ENCODE assay signal across 9 cellular contexts in genomic region chr15:67080900-67081431, GRCh38. TPM values are rescaled to one million over a fixed set of nuclear protein-coding genes. Genes with fewer than 3 reads are reported as not detected.
DNase-seq lines count a peak whose midpoint lies in the region; ATAC-seq and TF ChIP-seq lines count a peak whose summit lies in the region.
"Had no signal": no experiment of that assay in that cellular context is flagged by ENCODE, and none has a peak within 500 bp of the region (broad histone marks: within the 10 kb centered on the region; RNA-seq: fewer than 3 reads in every experiment).

No MANE protein-coding gene starts in this region.

- H3K36me3 ChIP-seq in Panc1 (ENCODE audit: control insufficient read depth, insufficient read depth, low read length), result peaks cover 11% of the 10 kb centered on the region; the same call in 1 of the 2 replicates
- no peaks in the 10 kb centered on the region for H3K36me3 ChIP-seq in hepatocyte (replicated peaks; ENCODE audit: insufficient read depth, low read depth)

- no peak overlapping the region for H3K4me3 Mint-ChIP-seq in activated naive CD8-positive, alpha-beta T cell treated with anti-CD3 and anti-CD28 coated beads, Interleukin-2, amount 50 U/mL, for 24 hours

- WGBS in hepatocyte (ENCODE audit: low lambda C conversion rate, missing lambda C conversion rate), result 82% methylated on average over 10 of the region's 10 CpGs

- H3K4me2 ChIP-seq in hepatocyte, result peak overlapping the region; percentile 43

- H3K27me3 ChIP-seq in Panc1 (ENCODE audit: control insufficient read depth, insufficient read depth, low read length), result no peaks in the 10 kb centered on the region
- no peaks in the 10 kb centered on the region for H3K27me3 ChIP-seq in hepatocyte

- H3K4me3 ChIP-seq in Panc1 (ENCODE audit: low read depth in 2 of 2, low read length in 2 of 2) (no peak overlapping the region), hepatocyte (no peak overlapping the region)

- H3K36me3 Mint-ChIP-seq in activated naive CD8-positive, alpha-beta T cell treated with anti-CD3 and anti-CD28 coated beads, Interleukin-2, amount 50 U/mL, for 24 hours (ENCODE audit: low read depth), result peaks cover 12% of the 10 kb centered on the region

- peaks cover 94% of the 10 kb centered on the region for H3K4me1 Mint-ChIP-seq in activated naive CD8-positive, alpha-beta T cell treated with anti-CD3 and anti-CD28 coated beads, Interleukin-2, amount 50 U/mL, for 24 hours

- in situ Hi-C loops in Panc1 (cut with HindIII; ENCODE audit: low pct_unique_long_range_greater_than_20kb, low sequenced_read_pairs), result no loop called here

- BruUV-seq in Panc1 (replicated peaks; lab: Mats Ljungman, UMichigan), result no TSS peak

- H3K27ac ChIP-seq in Panc1 (ENCODE audit: low read length), result peak overlapping the region; percentile 100
- peak overlapping the region; percentile 72 for H3K27ac ChIP-seq in hepatocyte
- H3K27ac ChIP-seq: C4-2B had no signal

- POLR2A ChIA-PET in Panc1 (lab: Charles Lee), result no interaction called here

- H3K4me1 ChIP-seq in Panc1 (ENCODE audit: control insufficient read depth, insufficient read depth, low read length) (peaks cover 100% of the 10 kb centered on the region), hepatocyte (ENCODE audit: insufficient read depth) (peaks cover 78% of the 10 kb centered on the region)

- TF ChIP-seq CTCF in Panc1 (IDR thresholded peaks at IDR 0.05) (peak; percentile 46; the same call in 1 of the 2 replicates), hepatocyte (IDR thresholded peaks at IDR 0.05; ENCODE audit: poor library complexity) (no peak)

- ATAC-seq in HG02884 (IDR thresholded peaks at IDR 0.05; ENCODE audit: unreplicated experiment) (peak; percentile 38), Panc1 (peak; percentile 10)
- ATAC-seq in activated naive CD8-positive, alpha-beta T cell treated with anti-CD3 and anti-CD28 coated beads, Interleukin-2, amount 50 U/mL, for 24 hours, result peak; percentile 68

- CTCF ChIA-PET in Panc1 (lab: Charles Lee), result no interaction called here

- H3K9me3 ChIP-seq in Panc1 (ENCODE audit: control insufficient read depth, insufficient read depth, low read depth, low read length), result no peaks in the 10 kb centered on the region
- H3K9me3 ChIP-seq in hepatocyte (ENCODE audit: low read depth), result no peaks in the 10 kb centered on the region

- H4K20me1 ChIP-seq in hepatocyte (ENCODE audit: insufficient read depth, poor library complexity, severe bottlenecking), result peaks cover 58% of the 10 kb centered on the region

- peaks cover 100% of the 10 kb centered on the region for H3K79me2 ChIP-seq in hepatocyte

- no peaks in the 10 kb centered on the region for H3K9me2 ChIP-seq in hepatocyte (replicated peaks; ENCODE audit: insufficient read depth)

- no peaks in the 10 kb centered on the region for H3K27me3 Mint-ChIP-seq in activated naive CD8-positive, alpha-beta T cell treated with anti-CD3 and anti-CD28 coated beads, Interleukin-2, amount 50 U/mL, for 24 hours

- intact Hi-C loops in Panc1 (cut with micrococcal nuclease; ENCODE audit: unreplicated experiment), result no loop called here

- H3K9me3 Mint-ChIP-seq in activated naive CD8-positive, alpha-beta T cell treated with anti-CD3 and anti-CD28 coated beads, Interleukin-2, amount 50 U/mL, for 24 hours, result peaks cover under 1% of the 10 kb centered on the region

- H3K27ac Mint-ChIP-seq in activated naive CD8-positive, alpha-beta T cell treated with anti-CD3 and anti-CD28 coated beads, Interleukin-2, amount 50 U/mL, for 24 hours, result peak overlapping the region; percentile 75

- peak; percentile 6 for DNase-seq in NCI-H748 (lab: John Stamatoyannopoulos, UW; ENCODE audit: unreplicated experiment)
- no peak for DNase-seq in NCI-H748 treated with DMSO at 0.1 percent for 48 hours (lab: John Stamatoyannopoulos, UW)
- DNase-seq in Panc1 (ENCODE audit: low read depth, low spot score), result no peak
- DNase-seq in activated naive CD8-positive, alpha-beta T cell treated with anti-CD3 and anti-CD28 coated beads, Interleukin-2, amount 50 U/mL, for 24 hours, result peak; percentile 68
- no peak for DNase-seq in hepatocyte (ENCODE audit: low spot score)
- DNase-seq in stimulated activated CD4-positive, alpha-beta T cell treated with anti-CD3 and anti-CD28 coated beads, Interleukin-4, amount 100 ng/mL, for 4 hours, result peak; percentile 42 to 77
- DNase-seq in ecto neural progenitor cell (ENCODE audit: low spot score), result no peak

- no peak overlapping the region for H2AFZ ChIP-seq in hepatocyte

RNA-seq across cellular contexts. Expression of gene SMAD3, which starts 15.6 kb away (rescaled TPM):
- total RNA-seq in Panc1 (2021; ENCODE audit: unreplicated experiment), result 394 TPM
- 255 TPM for polyA plus RNA-seq in Panc1 (2012; ENCODE audit: insufficient read length)
- total RNA-seq in hepatocyte, result 24.6 and 32.2 TPM in 2 replicates
- polyA plus RNA-seq in hepatocyte, result 24.7 and 26.5 TPM in 2 replicates

Comparison
In these comparisons a context has a peak if more than half of its experiments do, and no peak if none do; other contexts are left out.
1. DNase-seq: peak in NCI-H748 (single experiment), activated naive CD8-positive, alpha-beta T cell treated with anti-CD3 and anti-CD28 coated beads, Interleukin-2, amount 50 U/mL, for 24 hours (single experiment) and stimulated activated CD4-positive, alpha-beta T cell treated with anti-CD3 and anti-CD28 coated beads, Interleukin-4, amount 100 ng/mL, for 4 hours (2 of 2); none in NCI-H748 treated with DMSO at 0.1 percent for 48 hours (single experiment), Panc1 (single experiment), hepatocyte (single experiment) and ecto neural progenitor cell (single experiment).
2. ATAC-seq: peak in every context shown above with its lines; median percentile 68 in activated naive CD8-positive, alpha-beta T cell treated with anti-CD3 and anti-CD28 coated beads, Interleukin-2, amount 50 U/mL, for 24 hours; 38 in HG02884; 10 in Panc1.
3. RNA of gene SMAD3, which starts 15.6 kb away (total RNA-seq): 394 TPM in Panc1 (single experiment); 24.6 to 32.2 TPM in hepatocyte; every median in the first group is over 10 times any median in the second.